In genomic region chr3:111874177-111874820, GRCh38 we compare ENCODE assay signal across 14 cellular contexts. TPM values are rescaled to one million over a fixed set of nuclear protein-coding genes. Genes with fewer than 3 reads are reported as not detected.
DNase-seq lines count a peak whose midpoint lies in the region; TF ChIP-seq lines count a peak whose summit lies in the region.
"Had no signal": no experiment of that assay in that cellular context is flagged by ENCODE, and none has a peak within 500 bp of the region (broad histone marks: within the 10 kb centered on the region; RNA-seq: fewer than 3 reads in every experiment).

No MANE protein-coding gene starts in this region.

- no peaks in the 10 kb centered on the region for H3K79me2 ChIP-seq in Karpas-422 (ENCODE audit: low read length)

- no peak overlapping the region for H3K9ac ChIP-seq in Karpas-422 (ENCODE audit: low read length)

- no peak overlapping the region for H2AFZ ChIP-seq in Karpas-422 (ENCODE audit: low read length)

- H3K4me1 ChIP-seq in esophagus muscularis mucosa (peaks cover 44 to 58% (median 51%) of the 10 kb centered on the region in 4 donors), Karpas-422 (ENCODE audit: low read length) (no peaks in the 10 kb centered on the region)
- H3K4me1 ChIP-seq: HAP-1 had no signal

- 68% methylated on average over 2 of the region's 2 CpGs for WGBS in esophagus muscularis mucosa

- H3K36me3 ChIP-seq in esophagus muscularis mucosa (no peaks in the 10 kb centered on the region), Karpas-422 (ENCODE audit: insufficient read depth, low read length) (no peaks in the 10 kb centered on the region)
- H3K36me3 ChIP-seq: ascending aorta, HAP-1, WERI-Rb-1 had no signal

- no peaks in the 10 kb centered on the region for H3K9me2 ChIP-seq in Karpas-422 (replicated peaks; ENCODE audit: insufficient read depth, low read length)

- TF ChIP-seq EP300 in esophagus muscularis mucosa (IDR thresholded peaks at IDR 0.05) = no peak

- H3K27me3 ChIP-seq in esophagus muscularis mucosa (no peaks in the 10 kb centered on the region), Karpas-422 (ENCODE audit: low read length) (no peaks in the 10 kb centered on the region)
- H3K27me3 ChIP-seq: ascending aorta had no signal

- H3K4me3 ChIP-seq in esophagus muscularis mucosa (no peak overlapping the region), Karpas-422 (ENCODE audit: low read length) (no peak overlapping the region)
- H3K4me3 ChIP-seq: ascending aorta, HAP-1 had no signal

- peak overlapping the region in 3 of 4 donors; percentile 15 to 49 (median 22) for H3K27ac ChIP-seq in esophagus muscularis mucosa (replicated peaks in 1 of 4)
- no peak overlapping the region for H3K27ac ChIP-seq in Karpas-422 (ENCODE audit: low read length)
- H3K27ac ChIP-seq: WERI-Rb-1 had no signal

- no peak overlapping the region for H3K4me2 ChIP-seq in Karpas-422 (ENCODE audit: low read depth, low read length, poor library complexity, severe bottlenecking)

- no peaks in the 10 kb centered on the region for H4K20me1 ChIP-seq in Karpas-422 (ENCODE audit: insufficient read depth, low read depth, low read length)

- TF ChIP-seq POLR2A in esophagus muscularis mucosa (IDR thresholded peaks at IDR 0.05; ENCODE audit: low read depth) = no peak

- H3K9me3 ChIP-seq in esophagus muscularis mucosa = no peaks in the 10 kb centered on the region
- no peaks in the 10 kb centered on the region for H3K9me3 ChIP-seq in Karpas-422 (ENCODE audit: low read length)
- H3K9me3 ChIP-seq: ascending aorta, HAP-1 had no signal

- no peak for TF ChIP-seq CTCF in esophagus muscularis mucosa (IDR thresholded peaks at IDR 0.05)

- intact Hi-C loops in esophagus muscularis mucosa (cut with DNase I) = no loop called here

- DNase-seq in GM03348 (ENCODE audit: low spot score) = peak; percentile 48
- DNase-seq in RKO (ENCODE audit: low spot score) = peak; percentile 39
- no peak for DNase-seq in esophagus muscularis mucosa (ENCODE audit: extremely low spot score)
- peak; percentile 83 for DNase-seq in renal cortical epithelial cell (ENCODE audit: low read depth)
- DNase-seq in GF-D8 (lab: John Stamatoyannopoulos, UW) = no peak
- DNase-seq in COR-L47 (lab: John Stamatoyannopoulos, UW) = no peak
- no peak for DNase-seq in Karpas-422
- no peak for DNase-seq in activated CD4-positive, alpha-beta T cell treated with anti-CD3 and anti-CD28 coated beads for 48 hours
- DNase-seq: activated T-cell treated with anti-CD3 and anti-CD28 coated beads, Interleukin-2, amount 50 U/mL, for 24 hours; islet precursor cell; NCI-H2227 treated with DMSO at 0.1 percent for 48 hours; WERI-Rb-1 had no signal

RNA-seq across cellular contexts. Expression of gene PHLDB2, which starts 15.2 kb away (rescaled TPM):
- total RNA-seq in esophagus muscularis mucosa = 100 to 1,000 TPM in 2 of 4 donors, 10 to 100 TPM in 2; 63.6 to 154 (median 107) TPM
- total RNA-seq in renal cortical epithelial cell = 109 and 145 TPM in 2 replicates
- 1.7 and 2.1 TPM in 2 replicates for total RNA-seq in Karpas-422 (2014; rRNA removed; shearing (Covaris generic); ENCODE audit: low replicate concordance)

Comparison
In these comparisons a context has a peak if more than half of its experiments do, and no peak if none do; other contexts are left out.
1. DNase-seq: peak in GM03348 (single experiment), RKO (single experiment) and renal cortical epithelial cell (single experiment); none in esophagus muscularis mucosa (single experiment), GF-D8 (single experiment), COR-L47 (single experiment), Karpas-422 (single experiment) and activated CD4-positive, alpha-beta T cell treated with anti-CD3 and anti-CD28 coated beads for 48 hours (single experiment).
2. RNA of gene PHLDB2, which starts 15.2 kb away (total RNA-seq): 109 to 145 TPM in renal cortical epithelial cell and 63.6 to 154 TPM in esophagus muscularis mucosa; 1.7 to 2.1 TPM in Karpas-422; every median in the first group is over 10 times any median in the second.